Comparison of ENCODE assay signal across 1 cellular context in the genomic region with DNA sequence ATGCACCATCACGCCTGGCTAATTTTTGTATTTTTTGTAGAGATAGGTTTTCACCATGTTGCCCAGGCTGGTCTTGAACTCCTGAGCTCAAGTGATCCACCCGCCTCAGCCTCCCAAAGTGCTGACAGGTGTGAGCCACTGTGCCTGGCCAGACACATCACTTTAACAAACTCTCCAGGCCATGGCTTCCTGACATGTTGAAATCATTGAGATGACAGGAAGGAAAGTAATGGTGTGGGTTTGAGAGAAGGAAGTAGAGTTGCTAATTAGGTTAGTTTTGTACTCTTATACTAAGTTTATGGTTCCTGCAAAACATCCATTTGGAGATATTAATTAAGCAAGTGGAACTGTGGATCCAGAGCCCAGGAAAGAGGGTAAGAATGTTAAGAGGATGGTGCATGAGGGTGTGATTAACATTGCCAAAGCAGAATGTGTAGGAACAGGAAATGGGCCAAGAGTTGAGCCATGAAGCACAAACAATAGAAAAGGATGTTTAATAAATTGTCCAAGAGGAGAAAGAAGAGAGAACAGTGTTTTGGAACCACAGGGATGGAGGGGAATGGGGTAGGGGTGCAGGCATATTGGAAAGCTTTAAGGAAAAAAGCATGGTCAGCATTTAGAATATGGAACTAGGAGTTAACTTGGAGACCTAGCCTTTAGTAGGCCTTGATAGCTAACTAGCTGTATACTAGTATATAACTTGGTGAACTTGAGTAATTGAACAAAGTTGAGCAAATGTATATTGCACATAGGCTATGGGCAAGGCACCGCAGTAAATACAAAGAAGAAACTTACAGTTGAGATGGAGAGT.
A peak's percentile ranks its signal among the peaks of the same experiment; 100 is the strongest.
TF ChIP-seq lines count a peak whose summit lies in the region.

No MANE protein-coding gene starts in this region.

TF ChIP-seq in IMR-90, 13 proteins besides CTCF, POLR2A, EP300 and RAD21:
- no peak for TF ChIP-seq BHLHE40 (IDR thresholded peaks at IDR 0.05; ENCODE audit: low read depth, low read length)
- peak; percentile 87 for TF ChIP-seq MAFK (IDR thresholded peaks at IDR 0.05; ENCODE audit: low read depth, low read length)
- no peak for TF ChIP-seq CEBPB (IDR thresholded peaks at IDR 0.05; ENCODE audit: low read depth, low read length)
